In genomic region chr4:139595989-139596679, GRCh38 we compare ENCODE assay signal across 17 cellular contexts. TPM values are rescaled to one million over a fixed set of nuclear protein-coding genes. Genes with fewer than 3 reads are reported as not detected.
A peak's percentile ranks its signal among the peaks of the same experiment; 100 is the strongest.
DNase-seq lines count a peak whose midpoint lies in the region; ATAC-seq and TF ChIP-seq lines count a peak whose summit lies in the region.
"Had no signal": no experiment of that assay in that cellular context is flagged by ENCODE, and none has a peak within 500 bp of the region (broad histone marks: within the 10 kb centered on the region; RNA-seq: fewer than 3 reads in every experiment).

No MANE protein-coding gene starts in this region.

- H3K4me1 ChIP-seq in endodermal cell (ENCODE audit: control insufficient read depth, insufficient read depth, low read length) (peaks cover 15% of the 10 kb centered on the region), lung (ENCODE audit: control insufficient read depth in 2 of 2, insufficient read depth in 2 of 2, low read length in 2 of 2) (peaks cover 0 to 2% of the 10 kb centered on the region in 2 donors)
- H3K4me1 ChIP-seq: lower lobe of right lung had no signal

- H3K9ac ChIP-seq in endodermal cell (ENCODE audit: extremely low read depth, low read length, poor library complexity, severe bottlenecking) = no peak overlapping the region

- H3K36me3 ChIP-seq in endodermal cell (ENCODE audit: control insufficient read depth, insufficient read depth, low read length) (no peaks in the 10 kb centered on the region), lung (ENCODE audit: control insufficient read depth in 2 of 2, insufficient read depth in 2 of 2, low read length in 2 of 2) (no peaks in the 10 kb centered on the region)
- H3K36me3 ChIP-seq: lower lobe of right lung had no signal

- TF ChIP-seq CTCF in endodermal cell (conservative IDR thresholded peaks at IDR 0.05) (no peak), lung (IDR thresholded peaks at IDR 0.05; ENCODE audit: control extremely low read depth, extremely low read depth) (no peak), GM10248 (IDR thresholded peaks at IDR 0.05; ENCODE audit: control extremely low read depth, extremely low read depth, low read depth, missing control alignments) (no peak)

- H3K9me3 Mint-ChIP-seq in endodermal cell = peaks cover 3% of the 10 kb centered on the region
- H3K9me3 Mint-ChIP-seq: activated T-helper 1 cell treated with anti-CD3 and anti-CD28 coated beads, Interleukin-12 subunit alpha, Interleukin-12 subunit beta, Interleukin-2, Interleukin-4 antibody, amounts not matched to agents 30 ng/mL and 10 ng/mL and 1 ng/mL, durations not matched to agents 14 hours and 24 hours and 36 hours had no signal

- ATAC-seq in Right ventricle myocardium inferior (peak; percentile 77), lung (ENCODE audit: insufficient read depth, low FRiP score) (peak; percentile 66), HG03095 (IDR thresholded peaks at IDR 0.05; ENCODE audit: unreplicated experiment) (no peak), left lobe of liver (no peak)
- ATAC-seq: lower lobe of right lung had no signal

- 58 to 75% methylated on average over 3 to 4 of the region's 4 CpGs for whole genome bisulfite sequencing in endodermal cell (ENCODE audit: insufficient coverage in 1 of 2, insufficient read length in 1 of 2), 2 experiments
- WGBS in lung, 2 donors = 73 to 83% methylated on average over 4 of the region's 4 CpGs

- DNase-seq in Right ventricle myocardium inferior (ENCODE audit: missing footprints) (no peak), cardiac septum (ENCODE audit: low spot score) (no peak), endodermal cell (peak; percentile 62), lung (ENCODE audit: low spot score) (no peak), GM10248 (ENCODE audit: extremely low spot score) (no peak), NCI-H1417 (lab: John Stamatoyannopoulos, UW) (no peak), left lobe of liver (ENCODE audit: low spot score) (no peak)
- DNase-seq: ACHN; activated CD4-positive, CD25-positive, alpha-beta regulatory T cell treated with anti-CD3 and anti-CD28 coated beads, Interleukin-2, amount 50 U/mL, for 72 hours; central memory CD4-positive, alpha-beta T cell; foreskin melanocyte; lower lobe of right lung; NCI-H1436 treated with DMSO at 0.1 percent for 48 hours; NCI-H82 had no signal

- H3K27ac Mint-ChIP-seq in endodermal cell = peak overlapping the region; percentile 64
- H3K27ac Mint-ChIP-seq: activated T-helper 1 cell treated with anti-CD3 and anti-CD28 coated beads, Interleukin-12 subunit alpha, Interleukin-12 subunit beta, Interleukin-2, Interleukin-4 antibody, amounts not matched to agents 30 ng/mL and 10 ng/mL and 1 ng/mL, durations not matched to agents 14 hours and 24 hours and 36 hours had no signal

- intact Hi-C loops in Right ventricle myocardium inferior (cut with DNase I) = no loop called here
- intact Hi-C loops in cardiac septum (cut with DNase I) = no loop called here

- CTCF ChIA-PET in GM10248 (lab: Yijun Ruan, JAX) = interaction anchor here (1.6 kb wide), 1 partner anchor 8 kb away, joined by 4 read pairs; no protein-coding TSS in a partner anchor

- no peak overlapping the region for H3K4me3 Mint-ChIP-seq in endodermal cell
- H3K4me3 Mint-ChIP-seq: activated T-helper 1 cell treated with anti-CD3 and anti-CD28 coated beads, Interleukin-12 subunit alpha, Interleukin-12 subunit beta, Interleukin-2, Interleukin-4 antibody, amounts not matched to agents 30 ng/mL and 10 ng/mL and 1 ng/mL, durations not matched to agents 14 hours and 24 hours and 36 hours had no signal

- H3K9me3 ChIP-seq in endodermal cell (ENCODE audit: control insufficient read depth, low read length) (no peaks in the 10 kb centered on the region), lung (ENCODE audit: control insufficient read depth in 2 of 2, insufficient read depth in 1 of 2, low read length in 1 of 2) (no peaks in the 10 kb centered on the region)
- H3K9me3 ChIP-seq: lower lobe of right lung had no signal

- peaks cover 45% of the 10 kb centered on the region for H3K4me1 Mint-ChIP-seq in endodermal cell

- no peaks in the 10 kb centered on the region for H3K36me3 Mint-ChIP-seq in endodermal cell (ENCODE audit: low read depth)

- H3K4me3 ChIP-seq in endodermal cell (ENCODE audit: low read length) = no peak overlapping the region
- H3K4me3 ChIP-seq in lung = no peak overlapping the region
- H3K4me3 ChIP-seq: lower lobe of right lung had no signal

- POLR2A ChIA-PET in GM10248 (lab: Yijun Ruan, JAX) = no interaction called here

- H3K27ac ChIP-seq in endodermal cell (ENCODE audit: low read depth, low read length) = no peak overlapping the region
- no peak overlapping the region for H3K27ac ChIP-seq in lung (ENCODE audit: low read depth in 1 of 2, low read length in 1 of 2)
- H3K27ac ChIP-seq: lower lobe of right lung had no signal

- no peaks in the 10 kb centered on the region for H3K27me3 Mint-ChIP-seq in endodermal cell (ENCODE audit: insufficient read depth)
- H3K27me3 Mint-ChIP-seq: progenitor cell of endocrine pancreas had no signal

- H3K27me3 ChIP-seq in endodermal cell (ENCODE audit: control insufficient read depth, insufficient read depth, low read length, poor library complexity, severe bottlenecking) = no peaks in the 10 kb centered on the region
- H3K27me3 ChIP-seq in lung (ENCODE audit: control insufficient read depth, insufficient read depth) = no peaks in the 10 kb centered on the region

RNA-seq across cellular contexts. Expression of gene SETD7, which starts 40.1 kb away (rescaled TPM):
- total RNA-seq in Right ventricle myocardium inferior = 52.2 TPM
- 58.6 TPM for total RNA-seq in cardiac septum
- 10 to 100 TPM; 13.8 to 19.4 TPM for total RNA-seq in endodermal cell
- 12.7 TPM for polyA plus RNA-seq in endodermal cell (2013, experiment 1 of 2)
- 13.2 TPM for polyA plus RNA-seq in endodermal cell (2013, experiment 2 of 2)
- 10 to 100 TPM; 34.2 to 35.7 TPM for total RNA-seq in lung
- polyA plus RNA-seq in lung = 10 to 100 TPM in 1 of 2 donors, 1 to 10 TPM in 1; 8.9 to 15.5 TPM
- 47.0 TPM for total RNA-seq in left lobe of liver

Comparison
In these comparisons a context has a peak if more than half of its experiments do, and no peak if none do; other contexts are left out.
1. ATAC-seq: peak in Right ventricle myocardium inferior (single experiment) and lung (single experiment); none in HG03095 (single experiment) and left lobe of liver (single experiment).